ENCODE assay signal across 15 cellular contexts in the genomic region with DNA sequence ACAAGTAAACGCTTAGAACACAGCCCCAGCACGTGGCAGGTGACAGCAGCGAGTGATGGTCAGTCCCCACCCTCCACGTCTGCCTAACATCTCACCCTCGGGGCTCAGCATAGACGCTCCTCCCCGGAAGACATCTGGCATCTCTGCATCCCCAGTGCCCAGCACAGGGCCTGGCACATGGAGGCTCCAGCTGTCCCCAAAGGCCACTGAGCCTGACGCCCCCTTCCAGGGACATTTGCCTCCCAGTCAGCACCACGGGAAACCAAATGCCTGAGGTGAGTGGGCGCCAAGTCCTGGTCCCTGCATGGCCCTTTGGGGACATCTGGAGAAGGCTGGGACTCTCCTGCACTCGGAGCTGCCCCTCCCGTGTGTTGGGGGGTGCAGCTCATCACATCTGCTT.
DNase-seq lines count a peak whose midpoint lies in the region; ATAC-seq and TF ChIP-seq lines count a peak whose summit lies in the region.
"Had no signal": no experiment of that assay in that cellular context is flagged by ENCODE, and none has a peak within 500 bp of the region (broad histone marks: within the 10 kb centered on the region; RNA-seq: fewer than 3 reads in every experiment).

No MANE protein-coding gene starts in this region.

- TF ChIP-seq RAD21 in SK-N-SH (IDR thresholded peaks at IDR 0.05; ENCODE audit: low read length): no peak

- TF ChIP-seq EP300 in SK-N-SH (IDR thresholded peaks at IDR 0.05; ENCODE audit: borderline replicate concordance in 1 of 2, low read depth in 1 of 2, low read length in 1 of 2): no peak
- TF ChIP-seq EP300 in sigmoid colon (IDR thresholded peaks at IDR 0.05): no peak

- H3K36me3 ChIP-seq in SK-N-SH (replicated peaks in 1 of 2; ENCODE audit: control insufficient read depth in 1 of 2, insufficient read depth in 2 of 2, low read length in 1 of 2) (no peaks in the 10 kb centered on the region), sigmoid colon (no peaks in the 10 kb centered on the region)
- H3K36me3 ChIP-seq: BLaER1 had no signal

- H3K9me3 ChIP-seq in SK-N-SH: no peaks in the 10 kb centered on the region
- H3K9me3 ChIP-seq in sigmoid colon: no peaks in the 10 kb centered on the region
- H3K9me3 ChIP-seq: BLaER1 had no signal

- H3K9ac ChIP-seq in SK-N-SH: no peak overlapping the region
- H3K9ac ChIP-seq: BLaER1 had no signal

- POLR2A ChIA-PET in SK-N-SH (lab: Yijun Ruan, JAX): no interaction called here
- POLR2A ChIA-PET in GM10248 (lab: Yijun Ruan, JAX): no interaction called here

- no peaks in the 10 kb centered on the region for H3K79me2 ChIP-seq in SK-N-SH (ENCODE audit: insufficient read depth)

- H3F3A ChIP-seq in SK-N-SH (replicated peaks; ENCODE audit: insufficient read depth): no peaks in the 10 kb centered on the region

- peak; percentile 47 for DNase-seq in SK-N-SH
- DNase-seq in islet precursor cell: peak; percentile 37
- DNase-seq in sigmoid colon: peak; percentile 50
- DNase-seq in GM10248 (ENCODE audit: extremely low spot score): no peak
- no peak for DNase-seq in amniotic stem cell (lab: John Stamatoyannopoulos, UW)
- no peak for DNase-seq in NCI-H1417 treated with DMSO at 0.1 percent for 48 hours (lab: John Stamatoyannopoulos, UW)
- DNase-seq: 8988T; AML-193; CD4-positive, CD25-positive, alpha-beta regulatory T cell; DMS79; H7; IMR-90 had no signal

- no peaks in the 10 kb centered on the region for H3K9me2 ChIP-seq in SK-N-SH

- H3K27me3 ChIP-seq in SK-N-SH (ENCODE audit: insufficient read depth) (no peaks in the 10 kb centered on the region), sigmoid colon (peaks cover 0 to 7% (median 0%) of the 10 kb centered on the region in 3 donors)
- H3K27me3 ChIP-seq: BLaER1 had no signal

- 54% methylated on average over 4 of the region's 12 CpGs for WGBS in SK-N-SH (ENCODE audit: low lambda C conversion rate)
- WGBS in sigmoid colon, 2 donors: 78 to 87% methylated on average over 12 of the region's 12 CpGs

- intact Hi-C loops in sigmoid colon (cut with DNase I): no loop called here

- H4K20me1 ChIP-seq in SK-N-SH (ENCODE audit: insufficient read depth): no peaks in the 10 kb centered on the region
- H4K20me1 ChIP-seq: BLaER1 had no signal

- CTCF ChIA-PET in SK-N-SH (lab: Yijun Ruan, JAX): interaction anchor here (1.6 kb wide), 1 partner anchor 1105 kb away, joined by 4 read pairs; no protein-coding TSS in a partner anchor
- CTCF ChIA-PET in GM10248 (lab: Yijun Ruan, JAX): interaction anchor here (0.9 kb wide), 1 partner anchor 18 kb away, joined by 3 read pairs; no protein-coding TSS in a partner anchor

- no peak overlapping the region for H2AFZ ChIP-seq in SK-N-SH (ENCODE audit: low read depth)

- H3K4me1 ChIP-seq in SK-N-SH (ENCODE audit: control insufficient read depth in 1 of 2, insufficient read depth in 2 of 2, low read depth in 1 of 2, low read length in 1 of 2) (peaks cover 0 to 13% of the 10 kb centered on the region in 2 experiments; a peak in 1 of 4 replicates), sigmoid colon (no peaks in the 10 kb centered on the region)

- no peak for TF ChIP-seq CTCF in SK-N-SH (IDR thresholded peaks at IDR 0.05)
- TF ChIP-seq CTCF in sigmoid colon (IDR thresholded peaks at IDR 0.05): no peak
- TF ChIP-seq CTCF in GM10248 (IDR thresholded peaks at IDR 0.05; ENCODE audit: control extremely low read depth, extremely low read depth, low read depth, missing control alignments): no peak

- H3K27ac ChIP-seq in SK-N-SH (ENCODE audit: low read depth in 2 of 2, low read length in 1 of 2) (no peak overlapping the region), sigmoid colon (no peak overlapping the region)
- H3K27ac ChIP-seq: BLaER1 had no signal

- H3K4me2 ChIP-seq in SK-N-SH: no peak overlapping the region
- H3K4me2 ChIP-seq: BLaER1, GM23338 had no signal

- TF ChIP-seq POLR2A in sigmoid colon (IDR thresholded peaks at IDR 0.05): no peak

- H3K4me3 ChIP-seq in SK-N-SH (ENCODE audit: low read depth in 2 of 2, low read length in 1 of 2): no peak overlapping the region
- no peak overlapping the region for H3K4me3 ChIP-seq in sigmoid colon
- H3K4me3 ChIP-seq: BLaER1, GM23338 had no signal

- no peak for ATAC-seq in SK-N-SH treated with all-trans-retinoic acid at 6 μM for 48 hours

TF ChIP-seq in SK-N-SH, 30 proteins besides CTCF, POLR2A, EP300 and RAD21:
- no peak for TF ChIP-seq RCOR1 (IDR thresholded peaks at IDR 0.05; ENCODE audit: low read length)
- no peak for TF ChIP-seq MEF2A (IDR thresholded peaks at IDR 0.05; ENCODE audit: borderline replicate concordance, low read depth)
- no peak for TF ChIP-seq SIN3A (IDR thresholded peaks at IDR 0.05; ENCODE audit: borderline replicate concordance, low read depth, low read length)
- TF ChIP-seq TEAD4 (IDR thresholded peaks at IDR 0.05; ENCODE audit: borderline replicate concordance, insufficient read depth): no peak
- TF ChIP-seq GATA2 (CRISPR knock-in tag; IDR thresholded peaks at IDR 0.05): no peak
- TF ChIP-seq USF1 (IDR thresholded peaks at IDR 0.05; ENCODE audit: borderline replicate concordance, low read depth): no peak

TF ChIP-seq in SK-N-SH treated with all-trans-retinoic acid at 6 μM for 48 hours, 23 proteins besides CTCF, POLR2A, EP300 and RAD21:
- TF ChIP-seq TOX (CRISPR knock-in tag; IDR thresholded peaks at IDR 0.05; ENCODE audit: borderline replicate concordance): no peak
- TF ChIP-seq, protein P1, sequence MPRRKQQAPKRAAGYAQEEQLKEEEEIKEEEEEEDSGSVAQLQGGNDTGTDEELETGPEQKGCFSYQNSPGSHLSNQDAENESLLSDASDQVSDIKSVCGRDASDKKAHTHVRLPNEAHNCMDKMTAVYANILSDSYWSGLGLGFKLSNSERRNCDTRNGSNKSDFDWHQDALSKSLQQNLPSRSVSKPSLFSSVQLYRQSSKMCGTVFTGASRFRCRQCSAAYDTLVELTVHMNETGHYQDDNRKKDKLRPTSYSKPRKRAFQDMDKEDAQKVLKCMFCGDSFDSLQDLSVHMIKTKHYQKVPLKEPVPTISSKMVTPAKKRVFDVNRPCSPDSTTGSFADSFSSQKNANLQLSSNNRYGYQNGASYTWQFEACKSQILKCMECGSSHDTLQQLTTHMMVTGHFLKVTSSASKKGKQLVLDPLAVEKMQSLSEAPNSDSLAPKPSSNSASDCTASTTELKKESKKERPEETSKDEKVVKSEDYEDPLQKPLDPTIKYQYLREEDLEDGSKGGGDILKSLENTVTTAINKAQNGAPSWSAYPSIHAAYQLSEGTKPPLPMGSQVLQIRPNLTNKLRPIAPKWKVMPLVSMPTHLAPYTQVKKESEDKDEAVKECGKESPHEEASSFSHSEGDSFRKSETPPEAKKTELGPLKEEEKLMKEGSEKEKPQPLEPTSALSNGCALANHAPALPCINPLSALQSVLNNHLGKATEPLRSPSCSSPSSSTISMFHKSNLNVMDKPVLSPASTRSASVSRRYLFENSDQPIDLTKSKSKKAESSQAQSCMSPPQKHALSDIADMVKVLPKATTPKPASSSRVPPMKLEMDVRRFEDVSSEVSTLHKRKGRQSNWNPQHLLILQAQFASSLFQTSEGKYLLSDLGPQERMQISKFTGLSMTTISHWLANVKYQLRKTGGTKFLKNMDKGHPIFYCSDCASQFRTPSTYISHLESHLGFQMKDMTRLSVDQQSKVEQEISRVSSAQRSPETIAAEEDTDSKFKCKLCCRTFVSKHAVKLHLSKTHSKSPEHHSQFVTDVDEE (CRISPR knock-in tag; IDR thresholded peaks at IDR 0.05): no peak
- no peak for TF ChIP-seq SNAI2 (CRISPR knock-in tag; IDR thresholded peaks at IDR 0.05)
- no peak for TF ChIP-seq ARNTL (CRISPR knock-in tag; IDR thresholded peaks at IDR 0.05; ENCODE audit: borderline replicate concordance, low read depth)
- no peak for TF ChIP-seq OSR1 (CRISPR knock-in tag; IDR thresholded peaks at IDR 0.05)
- no peak for TF ChIP-seq BACH2 (CRISPR knock-in tag; IDR thresholded peaks at IDR 0.05; ENCODE audit: borderline replicate concordance)
- no peak for TF ChIP-seq CREB5 (CRISPR knock-in tag; IDR thresholded peaks at IDR 0.05; ENCODE audit: low read depth)
- no peak for TF ChIP-seq GLIS3 (CRISPR knock-in tag; IDR thresholded peaks at IDR 0.05)
- TF ChIP-seq ZNF565 (CRISPR knock-in tag; conservative IDR thresholded peaks at IDR 0.05; ENCODE audit: low read depth): no peak

Comparison
In these comparisons a context has a peak if more than half of its experiments do, and no peak if none do; other contexts are left out.
1. DNase-seq: peak in SK-N-SH (single experiment), islet precursor cell (single experiment) and sigmoid colon (single experiment); none in GM10248 (single experiment), amniotic stem cell (single experiment) and NCI-H1417 treated with DMSO at 0.1 percent for 48 hours (single experiment).